1 cellular context compared by ENCODE assay signal in genomic region chr16:70579648-70580630, GRCh38.
TF ChIP-seq lines count a peak whose summit lies in the region.

No MANE protein-coding gene starts in this region.

TF ChIP-seq in HepG2, 621 proteins besides CTCF, POLR2A, EP300 and RAD21 (continued from another document and continues in another):
- TF ChIP-seq CENPX (CRISPR knock-in tag; IDR thresholded peaks at IDR 0.05), result no peak
- TF ChIP-seq THRA (CRISPR knock-in tag; IDR thresholded peaks at IDR 0.05; ENCODE audit: borderline replicate concordance), result no peak
- no peak for TF ChIP-seq PRPF4 (IDR thresholded peaks at IDR 0.05; ENCODE audit: low read depth, low read length, poor library complexity, severe bottlenecking)
- TF ChIP-seq RFX3 (CRISPR knock-in tag; IDR thresholded peaks at IDR 0.05), result no peak
- TF ChIP-seq ZNF556 (CRISPR knock-in tag; IDR thresholded peaks at IDR 0.05; ENCODE audit: borderline replicate concordance), result 0 out of 2 replicates have a peak, but pooled peaks have one; percentile 25
- peak; percentile 33; the same call in 1 of the 2 replicates for TF ChIP-seq ARID5B (CRISPR knock-in tag; IDR thresholded peaks at IDR 0.05)
- no peak for TF ChIP-seq ASH2L (IDR thresholded peaks at IDR 0.05; ENCODE audit: insufficient read length, low read depth, low read length)
- no peak for TF ChIP-seq YEATS4 (CRISPR knock-in tag; IDR thresholded peaks at IDR 0.05; ENCODE audit: borderline replicate concordance)
- TF ChIP-seq POGZ (CRISPR knock-in tag; IDR thresholded peaks at IDR 0.05), result no peak
- TF ChIP-seq SALL1 (CRISPR knock-in tag; IDR thresholded peaks at IDR 0.05), result no peak
- TF ChIP-seq EHMT2 (IDR thresholded peaks at IDR 0.05; ENCODE audit: borderline replicate concordance, low read depth, low read length), result no peak
- TF ChIP-seq ATAD3A (CRISPR knock-in tag; IDR thresholded peaks at IDR 0.05), result no peak
- TF ChIP-seq PTBP1 (IDR thresholded peaks at IDR 0.05; ENCODE audit: low read depth, low read length, poor library complexity, severe bottlenecking), result no peak
- TF ChIP-seq RORA (CRISPR knock-in tag; IDR thresholded peaks at IDR 0.05), result no peak
- TF ChIP-seq ZNF776 (CRISPR knock-in tag; IDR thresholded peaks at IDR 0.05), result no peak
- no peak for TF ChIP-seq ZNF800 (CRISPR knock-in tag; IDR thresholded peaks at IDR 0.05)
- TF ChIP-seq ZNF253 (CRISPR knock-in tag; IDR thresholded peaks at IDR 0.05; ENCODE audit: borderline replicate concordance), result no peak
- no peak for TF ChIP-seq MNT (IDR thresholded peaks at IDR 0.05)
- TF ChIP-seq ZNF770 (CRISPR knock-in tag; IDR thresholded peaks at IDR 0.05), result no peak
- TF ChIP-seq THYN1 (CRISPR knock-in tag; IDR thresholded peaks at IDR 0.05; ENCODE audit: borderline replicate concordance, low read depth), result no peak
- TF ChIP-seq MEIS1 (CRISPR knock-in tag; IDR thresholded peaks at IDR 0.05; ENCODE audit: borderline replicate concordance), result 0 out of 2 replicates have a peak, but pooled peaks have one; percentile 26
- TF ChIP-seq KLF9 (CRISPR knock-in tag; IDR thresholded peaks at IDR 0.05; ENCODE audit: low read depth), result no peak
- TF ChIP-seq ZFP36L2 (CRISPR knock-in tag; IDR thresholded peaks at IDR 0.05), result no peak
- no peak for TF ChIP-seq KLF13 (CRISPR knock-in tag; IDR thresholded peaks at IDR 0.05)
- no peak for TF ChIP-seq RBM39 (IDR thresholded peaks at IDR 0.05; ENCODE audit: low read depth, low read length, poor library complexity, severe bottlenecking)
- no peak for TF ChIP-seq CHCHD3 (CRISPR knock-in tag; IDR thresholded peaks at IDR 0.05)
- no peak for TF ChIP-seq PAF1 (CRISPR knock-in tag; IDR thresholded peaks at IDR 0.05)
- no peak for TF ChIP-seq NR0B2 (CRISPR knock-in tag; IDR thresholded peaks at IDR 0.05)
- TF ChIP-seq ZBTB26 (CRISPR knock-in tag; IDR thresholded peaks at IDR 0.05; ENCODE audit: borderline replicate concordance), result 0 out of 2 replicates have a peak, but pooled peaks have one; percentile 34
- no peak for TF ChIP-seq DDIT3 (CRISPR knock-in tag; IDR thresholded peaks at IDR 0.05)
- no peak for TF ChIP-seq ZNF691 (CRISPR knock-in tag; IDR thresholded peaks at IDR 0.05; ENCODE audit: borderline replicate concordance, low read depth)
- 0 out of 2 replicates have a peak, but pooled peaks have one; percentile 11 for TF ChIP-seq GATAD2A (CRISPR knock-in tag; IDR thresholded peaks at IDR 0.05)
- no peak for TF ChIP-seq ZNF576 (CRISPR knock-in tag; IDR thresholded peaks at IDR 0.05)
- 0 out of 2 replicates have a peak, but pooled peaks have one; percentile 43 for TF ChIP-seq ZNF761 (CRISPR knock-in tag; conservative IDR thresholded peaks at IDR 0.05)
- TF ChIP-seq ZNF121 (CRISPR knock-in tag; IDR thresholded peaks at IDR 0.05), result no peak
- no peak; the same call in 1 of the 2 replicates for TF ChIP-seq ZNF766 (CRISPR knock-in tag; IDR thresholded peaks at IDR 0.05; ENCODE audit: borderline replicate concordance)
- 0 out of 2 replicates have a peak, but pooled peaks have one; percentile 42 for TF ChIP-seq MXD1 (CRISPR knock-in tag; IDR thresholded peaks at IDR 0.05)
- peak; percentile 7; the same call in 1 of the 2 replicates for TF ChIP-seq POLR2AphosphoS2 (IDR thresholded peaks at IDR 0.05; ENCODE audit: low read depth, low read length)
- peak; percentile 70 for TF ChIP-seq TFDP2 (CRISPR knock-in tag; IDR thresholded peaks at IDR 0.05)
- TF ChIP-seq ZMYM3 (CRISPR knock-in tag; IDR thresholded peaks at IDR 0.05), result no peak
- no peak for TF ChIP-seq SMARCC2 (IDR thresholded peaks at IDR 0.05)
- no peak for TF ChIP-seq ZNF788 (CRISPR knock-in tag; IDR thresholded peaks at IDR 0.05; ENCODE audit: borderline replicate concordance)
- no peak for TF ChIP-seq BRCA1 (CRISPR knock-in tag; IDR thresholded peaks at IDR 0.05)
- TF ChIP-seq ZNF333 (CRISPR knock-in tag; IDR thresholded peaks at IDR 0.05; ENCODE audit: borderline replicate concordance), result no peak
- no peak for TF ChIP-seq SATB2 (CRISPR knock-in tag; IDR thresholded peaks at IDR 0.05)
- no peak for TF ChIP-seq ZNF564 (CRISPR knock-in tag; IDR thresholded peaks at IDR 0.05)
- no peak for TF ChIP-seq ZNF784 (CRISPR knock-in tag; IDR thresholded peaks at IDR 0.05; ENCODE audit: borderline replicate concordance)
- TF ChIP-seq DPF2 (CRISPR knock-in tag; IDR thresholded peaks at IDR 0.05; ENCODE audit: borderline replicate concordance, low read depth), result no peak
- no peak for TF ChIP-seq NFATC3 (CRISPR knock-in tag; IDR thresholded peaks at IDR 0.05)
